ENCODE assay signal across 24 cellular contexts in the genomic region with DNA sequence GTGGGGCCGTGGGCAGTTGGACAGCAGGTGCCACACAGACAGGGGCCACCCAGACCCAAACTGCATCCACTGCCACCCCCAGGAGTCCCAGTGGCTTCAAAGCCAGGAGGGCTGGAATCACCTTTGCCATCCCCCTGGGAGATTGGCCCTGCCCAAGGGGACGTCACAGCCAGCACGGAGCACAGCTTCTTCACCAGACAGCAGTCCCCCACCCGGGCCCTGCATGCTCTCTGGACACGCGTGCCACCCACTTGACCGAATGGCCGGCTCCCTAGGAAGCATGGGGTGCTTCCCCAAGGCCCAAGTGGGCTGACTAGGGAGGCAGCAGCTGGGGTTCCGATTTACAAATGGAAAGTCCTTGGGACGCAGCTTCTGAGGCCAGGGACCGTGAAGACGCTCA.
"Had no signal": no experiment of that assay in that cellular context is flagged by ENCODE, and none has a peak within 500 bp of the region (broad histone marks: within the 10 kb centered on the region; RNA-seq: fewer than 3 reads in every experiment).

No MANE protein-coding gene starts in this region.

- H3K79me2 ChIP-seq: hepatocyte had no signal

- H3K4me2 ChIP-seq: hepatocyte had no signal

- DNase-seq: cortex of kidney; effector CD8-positive, alpha-beta T cell; effector memory CD8-positive, alpha-beta T cell; endodermal cell; erythroblast; esophagus squamous epithelium; foreskin fibroblast; foreskin melanocyte; gastrocnemius medialis; heart left ventricle; hypothalamus; immature natural killer cell; islet precursor cell; kidney; kidney glomerular epithelial cell; left colon; left ventricle myocardium superior; lower lobe of right lung; mesenchymal stem cell; mucosa of descending colon had no signal

- H3K9me3 ChIP-seq: esophagus squamous epithelium, gastrocnemius medialis, heart left ventricle, lower lobe of right lung, mucosa of descending colon had no signal

- H3K27me3 ChIP-seq: esophagus squamous epithelium, gastrocnemius medialis, heart left ventricle, hepatocyte had no signal

- H3K4me3 ChIP-seq: esophagus squamous epithelium, gastrocnemius medialis, heart left ventricle, hepatocyte, lower lobe of right lung, mucosa of descending colon had no signal

- H3K4me1 ChIP-seq: esophagus squamous epithelium, gastrocnemius medialis, heart left ventricle, lower lobe of right lung had no signal

- ATAC-seq: effector memory CD8-positive, alpha-beta T cell; esophagus mucosa; gastrocnemius medialis; left colon; left lobe of liver; left ventricle myocardium superior; lower lobe of right lung; mucosa of descending colon had no signal

- H2AFZ ChIP-seq: hepatocyte had no signal

- H3K27ac ChIP-seq: epithelial cell of prostate, esophagus squamous epithelium, gastrocnemius medialis, heart left ventricle, hepatocyte, lower lobe of right lung had no signal
